In genomic region chr7:75989084-75989725, GRCh38 we compare ENCODE assay signal across 1 cellular context.
TF ChIP-seq lines count a peak whose summit lies in the region.

No MANE protein-coding gene starts in this region.

TF ChIP-seq in WTC11, 78 proteins besides CTCF, POLR2A, EP300 and RAD21 (continued from another document):
- TF ChIP-seq ZNF281 (CRISPR knock-in tag; IDR thresholded peaks at IDR 0.05) (no peak), E2F5 (CRISPR knock-in tag; IDR thresholded peaks at IDR 0.05) (no peak), NFATC4 (CRISPR knock-in tag; IDR thresholded peaks at IDR 0.05) (no peak), ATF6 (CRISPR knock-in tag; IDR thresholded peaks at IDR 0.05) (no peak), HMGA2 (CRISPR knock-in tag; IDR thresholded peaks at IDR 0.05) (no peak), ZBTB21 (CRISPR knock-in tag; IDR thresholded peaks at IDR 0.05; ENCODE audit: borderline replicate concordance) (no peak), JAZF1 (CRISPR knock-in tag; IDR thresholded peaks at IDR 0.05) (no peak), ZNF396 (CRISPR knock-in tag; IDR thresholded peaks at IDR 0.05; ENCODE audit: borderline replicate concordance) (no peak), ETV6 (CRISPR knock-in tag; IDR thresholded peaks at IDR 0.05) (no peak), AR (CRISPR knock-in tag; IDR thresholded peaks at IDR 0.05) (no peak), ZNF416 (CRISPR knock-in tag; IDR thresholded peaks at IDR 0.05) (no peak)
